ENCODE assay signal across 28 cellular contexts in the genomic region with DNA sequence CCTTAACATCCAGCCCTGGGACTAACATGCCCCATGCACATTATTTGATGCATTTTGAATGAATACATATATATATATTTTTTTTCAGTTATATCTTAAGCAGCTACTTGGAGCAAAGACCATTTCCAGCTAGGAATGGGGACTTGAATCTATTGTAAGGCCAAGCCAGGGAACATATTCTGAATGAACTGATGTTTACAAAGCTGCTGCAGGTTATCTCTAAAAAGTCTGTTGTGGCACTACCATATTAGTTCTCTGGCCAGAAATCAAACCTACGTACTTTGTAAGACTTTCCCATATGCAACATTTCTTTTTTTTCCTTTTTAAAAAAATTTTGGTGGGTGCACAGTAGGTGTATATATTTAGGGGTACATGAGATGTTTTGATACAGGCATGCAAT.
"Had no signal": no experiment of that assay in that cellular context is flagged by ENCODE, and none has a peak within 500 bp of the region (broad histone marks: within the 10 kb centered on the region; RNA-seq: fewer than 3 reads in every experiment).

No MANE protein-coding gene starts in this region.

- H3K4me3 Mint-ChIP-seq: stimulated activated effector memory CD8-positive, alpha-beta T cell treated with anti-CD3 and anti-CD28 coated beads, Interleukin-12 subunit alpha, Interleukin-12 subunit beta, amount 100 ng/mL, for 72 hours; stimulated activated memory B cell treated with anti-CD40 and anti-IgM and Interleukin-4, amounts not matched to agents 10 μg/mL and 1 μg/mL and 100 μg/mL, for 72 hours; stimulated activated naive B cell treated with anti-CD40 and anti-IgM and Interleukin-4, amounts not matched to agents 10 μg/mL and 1 μg/mL and 100 μg/mL, for 72 hours; stimulated activated naive CD8-positive, alpha-beta T cell treated with anti-CD3 and anti-CD28 coated beads, Interleukin-15, amount 100 ng/mL, for 72 hours; stimulated activated naive CD8-positive, alpha-beta T cell treated with anti-CD3 and anti-CD28 coated beads, Interleukin-15, Interleukin-2, amounts not matched to agents 100 ng/mL and 50 ng/mL, for 24 hours; type B pancreatic cell had no signal

- H3K27ac Mint-ChIP-seq: stimulated activated effector memory CD8-positive, alpha-beta T cell treated with anti-CD3 and anti-CD28 coated beads, Interleukin-12 subunit alpha, Interleukin-12 subunit beta, amount 100 ng/mL, for 72 hours; stimulated activated memory B cell treated with anti-CD40 and anti-IgM and Interleukin-4, amounts not matched to agents 10 μg/mL and 1 μg/mL and 100 μg/mL, for 72 hours; stimulated activated naive CD8-positive, alpha-beta T cell treated with anti-CD3 and anti-CD28 coated beads, Interleukin-15, amount 100 ng/mL, for 72 hours; stimulated activated naive CD8-positive, alpha-beta T cell treated with anti-CD3 and anti-CD28 coated beads, Interleukin-15, Interleukin-2, amounts not matched to agents 100 ng/mL and 50 ng/mL, for 24 hours; type B pancreatic cell had no signal

- H3K27ac ChIP-seq: stomach, suprapubic skin, testis, thoracic aorta, thyroid gland, tibial artery, tibial nerve, transverse colon, upper lobe of left lung, upper lobe of right lung, uterus, vagina had no signal

- ATAC-seq: stimulated activated effector memory CD8-positive, alpha-beta T cell treated with anti-CD3 and anti-CD28 coated beads, Interleukin-12 subunit alpha, Interleukin-12 subunit beta, amount 100 ng/mL, for 72 hours; stimulated activated memory B cell treated with anti-CD40 and anti-IgM and Interleukin-4, amounts not matched to agents 10 μg/mL and 1 μg/mL and 100 μg/mL, for 72 hours; stimulated activated naive B cell treated with anti-CD40 and anti-IgM and Interleukin-4, amounts not matched to agents 10 μg/mL and 1 μg/mL and 100 μg/mL, for 72 hours; stimulated activated naive CD8-positive, alpha-beta T cell treated with anti-CD3 and anti-CD28 coated beads, Interleukin-15, amount 100 ng/mL, for 72 hours; stimulated activated naive CD8-positive, alpha-beta T cell treated with anti-CD3 and anti-CD28 coated beads, Interleukin-15, Interleukin-2, amounts not matched to agents 100 U/mL and 50 U/mL, for 24 hours; upper lobe of right lung had no signal

- H3K4me3 ChIP-seq: stomach, suprapubic skin, testis, thoracic aorta, thyroid gland, tibial artery, tibial nerve, transverse colon, upper lobe of left lung, upper lobe of right lung, uterus, vagina had no signal

- H3K27me3 ChIP-seq: stomach, suprapubic skin, testis, thyroid gland, tibial artery, tibial nerve, transverse colon, upper lobe of left lung, upper lobe of right lung, uterus, vagina had no signal

- H3K36me3 ChIP-seq: stomach, suprapubic skin, thoracic aorta, thyroid gland, tibial artery, tibial nerve, transverse colon, upper lobe of left lung, upper lobe of right lung, uterus, vagina had no signal

- H3K9me3 ChIP-seq: suprapubic skin, testis, thyroid gland had no signal

- H3K4me1 ChIP-seq: thyroid gland, transverse colon, upper lobe of left lung, upper lobe of right lung, uterus had no signal

- H3K36me3 Mint-ChIP-seq: stimulated activated effector memory CD8-positive, alpha-beta T cell treated with anti-CD3 and anti-CD28 coated beads, Interleukin-12 subunit alpha, Interleukin-12 subunit beta, amount 100 ng/mL, for 72 hours had no signal

- DNase-seq: stimulated activated CD4-positive, alpha-beta T cell treated with anti-CD3 and anti-CD28 coated beads, Interleukin-2, amount 100 ng/mL, for 48 hours; stimulated activated CD4-positive, alpha-beta T cell treated with anti-CD3 and anti-CD28 coated beads, Interleukin-4, amount 100 ng/mL, for 1 hour; stimulated activated CD4-positive, alpha-beta T cell treated with anti-CD3 and anti-CD28 coated beads, Interleukin-4, amount 100 ng/mL, for 24 hours; stimulated activated CD4-positive, alpha-beta T cell treated with anti-CD3 and anti-CD28 coated beads, Interleukin-4, amount 100 ng/mL, for 4 hours; stimulated activated CD8-positive, alpha-beta memory T cell treated with anti-CD3 and anti-CD28 coated beads, Interleukin-4, amount 100 ng/mL, for 48 hours; stimulated activated naive B cell treated with anti-CD40 and anti-IgM and Interleukin-4, amounts not matched to agents 10 μg/mL and 1 μg/mL and 100 μg/mL, for 72 hours; stimulated activated naive CD4-positive, alpha-beta T cell; stimulated activated naive CD4-positive, alpha-beta T cell treated with Interleukin-2 at 50 U/mL for 16 hours; stimulated activated naive CD8-positive, alpha-beta T cell treated with anti-CD3 and anti-CD28 coated beads, Interleukin-15, amount 100 ng/mL, for 72 hours; stimulated activated naive CD8-positive, alpha-beta T cell treated with anti-CD3 and anti-CD28 coated beads, Interleukin-15, Interleukin-2, amounts not matched to agents 100 U/mL and 50 U/mL, for 24 hours; stomach; substantia nigra; testis; thyroid gland; tibial artery; transverse colon; trophoblast cell; upper lobe of left lung; upper lobe of right lung; uterus had no signal

- H3K27me3 Mint-ChIP-seq: stimulated activated memory B cell treated with anti-CD40 and anti-IgM and Interleukin-4, amounts not matched to agents 10 μg/mL and 1 μg/mL and 100 μg/mL, for 72 hours; stimulated activated naive B cell treated with anti-CD40 and anti-IgM and Interleukin-4, amounts not matched to agents 10 μg/mL and 1 μg/mL and 100 μg/mL, for 72 hours; stimulated activated naive CD8-positive, alpha-beta T cell treated with anti-CD3 and anti-CD28 coated beads, Interleukin-15, amount 100 ng/mL, for 72 hours; stimulated activated naive CD8-positive, alpha-beta T cell treated with anti-CD3 and anti-CD28 coated beads, Interleukin-15, Interleukin-2, amounts not matched to agents 100 ng/mL and 50 ng/mL, for 24 hours; type B pancreatic cell had no signal
